8 cellular contexts compared by ENCODE assay signal in genomic region chr16:88706288-88706964, GRCh38. TPM values are rescaled to one million over a fixed set of nuclear protein-coding genes. Genes with fewer than 3 reads are reported as not detected.
A peak's percentile ranks its signal among the peaks of the same experiment; 100 is the strongest.
DNase-seq lines count a peak whose midpoint lies in the region; ATAC-seq and TF ChIP-seq lines count a peak whose summit lies in the region.

TSS of gene CTU2 (plus strand) at chr16:88706503. CDS start at chr16:88706531, 28 bp downstream.
A gene with protein sequence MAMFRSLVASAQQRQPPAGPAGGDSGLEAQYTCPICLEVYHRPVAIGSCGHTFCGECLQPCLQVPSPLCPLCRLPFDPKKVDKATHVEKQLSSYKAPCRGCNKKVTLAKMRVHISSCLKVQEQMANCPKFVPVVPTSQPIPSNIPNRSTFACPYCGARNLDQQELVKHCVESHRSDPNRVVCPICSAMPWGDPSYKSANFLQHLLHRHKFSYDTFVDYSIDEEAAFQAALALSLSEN (minus strand): TSS chr16:88706408. CDS start chr16:88706325, 83 bp downstream.

- peaks cover 19% of the 10 kb centered on the region for H3K27me3 Mint-ChIP-seq in GM23338 (ENCODE audit: insufficient read depth, low read depth, poor library complexity)

- 0 out of 2 replicates have a peak, but pooled peaks cover 2% of the 10 kb centered on the region for H3F3A ChIP-seq in GM23338 (replicated peaks; ENCODE audit: low read depth)

- H3K27me3 ChIP-seq in GM23338 (ENCODE audit: insufficient read depth) (no peaks in the 10 kb centered on the region), osteoblast (ENCODE audit: insufficient read depth, low read length) (no peaks in the 10 kb centered on the region), thoracic aorta (replicated peaks; ENCODE audit: insufficient read depth) (no peaks in the 10 kb centered on the region)

- H3K36me3 ChIP-seq in GM23338 (ENCODE audit: insufficient read depth) (no peaks in the 10 kb centered on the region), osteoblast (ENCODE audit: insufficient read depth, low read length) (peaks cover 3% of the 10 kb centered on the region), thoracic aorta (peaks cover 2% of the 10 kb centered on the region)

- peak within 1 kb of the TSS; percentile 99 for H3K4me2 ChIP-seq in GM23338
- H3K4me2 ChIP-seq in osteoblast (ENCODE audit: insufficient read depth, low read length) = peak within 1 kb of the TSS; percentile 96

- H3K4me3 Mint-ChIP-seq in GM23338 = peak within 1 kb of the TSS; percentile 88

- H2AFZ ChIP-seq in GM23338 (0 out of 2 replicates have a peak within 1 kb of the TSS, but pooled peaks have one; percentile 80), osteoblast (ENCODE audit: low read length) (peak within 1 kb of the TSS; percentile 67)

- H3K79me2 ChIP-seq in GM23338 (replicated peaks; ENCODE audit: insufficient read depth) = peaks cover 44% of the 10 kb centered on the region
- H3K79me2 ChIP-seq in osteoblast (ENCODE audit: insufficient read depth, low read length) = peaks cover 92% of the 10 kb centered on the region

- DNase-seq in ELF-1 (ENCODE audit: low read depth, low spot score) (peak; percentile 90), GM23338 (ENCODE audit: low spot score) (peak; percentile 92), LoVo (ENCODE audit: low spot score) (peak; percentile 93), SKM-1 treated with dmso at 0.1 percent for 144 hours (lab: John Stamatoyannopoulos, UW; ENCODE audit: unreplicated experiment) (peak; percentile 70), glomerular visceral epithelial cell (ENCODE audit: extremely low spot score) (peak; percentile 78), osteoblast (ENCODE audit: insufficient read length, low spot score, missing footprints) (peak; percentile 100), thoracic aorta (ENCODE audit: low spot score) (peak; percentile 39)
- DNase-seq in activated naive CD4-positive, alpha-beta T cell treated with anti-CD3 and anti-CD28 coated beads, Interleukin-2, amount 50 U/mL, for 72 hours (ENCODE audit: low spot score in 2 of 2) = peak; percentile 94 to 95

- H3K4me1 ChIP-seq in GM23338 (ENCODE audit: insufficient read depth) (peaks cover 5% of the 10 kb centered on the region; the same call in 1 of the 2 replicates), osteoblast (ENCODE audit: insufficient read depth, low read length) (peaks cover 20% of the 10 kb centered on the region), thoracic aorta (ENCODE audit: control insufficient read depth in 1 of 2, low read depth in 2 of 2) (peaks cover 22 to 32% of the 10 kb centered on the region in 2 donors)

- H3K36me3 Mint-ChIP-seq in GM23338 (ENCODE audit: low read depth) = no peaks in the 10 kb centered on the region; the same call in 2 of the 3 replicates
- H3K36me3 Mint-ChIP-seq in activated naive CD4-positive, alpha-beta T cell treated with anti-CD3 and anti-CD28 coated beads, Interleukin-2, amount 50 U/mL, for 72 hours = peaks cover 15% of the 10 kb centered on the region in 2 donors

- peaks cover 20% of the 10 kb centered on the region for H3K4me1 Mint-ChIP-seq in GM23338

- H3K9me3 Mint-ChIP-seq in GM23338 = no peaks in the 10 kb centered on the region
- H3K9me3 Mint-ChIP-seq in activated naive CD4-positive, alpha-beta T cell treated with anti-CD3 and anti-CD28 coated beads, Interleukin-2, amount 50 U/mL, for 72 hours = no peaks in the 10 kb centered on the region

- no peak for TF ChIP-seq CTCF in GM23338 (conservative IDR thresholded peaks at IDR 0.05; ENCODE audit: low read depth in 2 of 2)
- TF ChIP-seq CTCF in osteoblast (IDR thresholded peaks at IDR 0.05; ENCODE audit: extremely low read depth, low read depth, low read length) = no peak
- no peak for TF ChIP-seq CTCF in thoracic aorta (IDR thresholded peaks at IDR 0.05)

- peak within 1 kb of the TSS; percentile 3; the same call in 1 of the 2 replicates for H3K27ac Mint-ChIP-seq in GM23338
- H3K27ac Mint-ChIP-seq in activated naive CD4-positive, alpha-beta T cell treated with anti-CD3 and anti-CD28 coated beads, Interleukin-2, amount 50 U/mL, for 72 hours = peak within 1 kb of the TSS; percentile 82 to 92

- H3K9me3 ChIP-seq in osteoblast (ENCODE audit: low read depth, low read length) (no peaks in the 10 kb centered on the region), thoracic aorta (no peaks in the 10 kb centered on the region)

- H3K27ac ChIP-seq in GM23338 (ENCODE audit: low read depth) (no peak within 1 kb of the TSS), osteoblast (ENCODE audit: low read depth, low read length) (peak within 1 kb of the TSS; percentile 73), thoracic aorta (peak within 1 kb of the TSS; percentile 62 to 63)

- H4K20me1 ChIP-seq in GM23338 (replicated peaks; ENCODE audit: insufficient read depth) (peaks cover 5% of the 10 kb centered on the region), osteoblast (ENCODE audit: insufficient read depth, low read length) (peaks cover 15% of the 10 kb centered on the region)

- ATAC-seq in GM23338 (peak; percentile 86), thoracic aorta (ENCODE audit: insufficient number of reproducible peaks, low FRiP score, low read depth) (peak; percentile 87)
- peak; percentile 80 for ATAC-seq in activated naive CD4-positive, alpha-beta T cell treated with anti-CD3 and anti-CD28 coated beads, Interleukin-2, amount 50 U/mL, for 72 hours

- H3K9me2 ChIP-seq in GM23338 (ENCODE audit: insufficient read depth) = no peaks in the 10 kb centered on the region

- H3K4me3 ChIP-seq in GM23338 = peak within 1 kb of the TSS; percentile 92
- peak within 1 kb of the TSS; percentile 97 for H3K4me3 ChIP-seq in osteoblast (ENCODE audit: insufficient read depth, low read length)
- H3K4me3 ChIP-seq in thoracic aorta = peak within 1 kb of the TSS; percentile 99

TF ChIP-seq in GM23338, 12 proteins besides CTCF, POLR2A, EP300 and RAD21:
- peak; percentile 100 for TF ChIP-seq CREB1 (CRISPR knock-in tag; IDR thresholded peaks at IDR 0.05; ENCODE audit: low read depth)
- no peak for TF ChIP-seq JUNB (IDR thresholded peaks at IDR 0.05; ENCODE audit: unreplicated experiment)
- peak; percentile 64 for TF ChIP-seq POLR2AphosphoS5 (IDR thresholded peaks at IDR 0.05; ENCODE audit: low read depth)
- TF ChIP-seq, protein P1, sequence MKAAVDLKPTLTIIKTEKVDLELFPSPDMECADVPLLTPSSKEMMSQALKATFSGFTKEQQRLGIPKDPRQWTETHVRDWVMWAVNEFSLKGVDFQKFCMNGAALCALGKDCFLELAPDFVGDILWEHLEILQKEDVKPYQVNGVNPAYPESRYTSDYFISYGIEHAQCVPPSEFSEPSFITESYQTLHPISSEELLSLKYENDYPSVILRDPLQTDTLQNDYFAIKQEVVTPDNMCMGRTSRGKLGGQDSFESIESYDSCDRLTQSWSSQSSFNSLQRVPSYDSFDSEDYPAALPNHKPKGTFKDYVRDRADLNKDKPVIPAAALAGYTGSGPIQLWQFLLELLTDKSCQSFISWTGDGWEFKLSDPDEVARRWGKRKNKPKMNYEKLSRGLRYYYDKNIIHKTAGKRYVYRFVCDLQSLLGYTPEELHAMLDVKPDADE (IDR thresholded peaks at IDR 0.05) = peak; percentile 74; the same call in 1 of the 2 replicates

RNA-seq across cellular contexts. Expression of gene CTU2, which starts in this region (rescaled TPM):
- 15.4 and 22.3 TPM in 2 replicates for total RNA-seq in GM23338 (2014; rRNA removed; shearing (Covaris generic))
- 25.7 and 33.6 TPM in 2 replicates for polyA plus RNA-seq in GM23338 (2016; fragmentation: Nextera tagmentation; extraction: Ambion mirVana)
- total RNA-seq in activated naive CD4-positive, alpha-beta T cell treated with anti-CD3 and anti-CD28 coated beads, Interleukin-2, amount 50 U/mL, for 72 hours = 10 to 100 TPM; 32.2 to 35.5 TPM
- total RNA-seq in osteoblast (14.8 and 15.6 TPM in 2 replicates), thoracic aorta (10 to 100 TPM; 11.1 to 21.0 TPM)

RNA-seq across cellular contexts. Expression of the second gene that starts in this region (rescaled TPM):
- total RNA-seq in GM23338 (2014; rRNA removed; shearing (Covaris generic)) = 39.6 and 43.4 TPM in 2 replicates
- 24.9 and 27.8 TPM in 2 replicates for polyA plus RNA-seq in GM23338 (2016; fragmentation: Nextera tagmentation; extraction: Ambion mirVana)
- total RNA-seq in activated naive CD4-positive, alpha-beta T cell treated with anti-CD3 and anti-CD28 coated beads, Interleukin-2, amount 50 U/mL, for 72 hours = 10 to 100 TPM; 47.5 to 82.5 TPM
- total RNA-seq in osteoblast (14.5 and 18.0 TPM in 2 replicates), thoracic aorta (10 to 100 TPM; 20.7 to 36.6 TPM)

Comparison
In these comparisons a context has a peak if more than half of its experiments do, and no peak if none do; other contexts are left out.
1. DNase-seq: peak in every context shown above with its lines; median percentile 100 in osteoblast; 94 in activated naive CD4-positive, alpha-beta T cell treated with anti-CD3 and anti-CD28 coated beads, Interleukin-2, amount 50 U/mL, for 72 hours; 93 in LoVo; 92 in GM23338; 90 in ELF-1; 78 in glomerular visceral epithelial cell; 70 in SKM-1 treated with dmso at 0.1 percent for 144 hours; 39 in thoracic aorta.